7 cellular contexts compared by ENCODE assay signal in the genomic region with DNA sequence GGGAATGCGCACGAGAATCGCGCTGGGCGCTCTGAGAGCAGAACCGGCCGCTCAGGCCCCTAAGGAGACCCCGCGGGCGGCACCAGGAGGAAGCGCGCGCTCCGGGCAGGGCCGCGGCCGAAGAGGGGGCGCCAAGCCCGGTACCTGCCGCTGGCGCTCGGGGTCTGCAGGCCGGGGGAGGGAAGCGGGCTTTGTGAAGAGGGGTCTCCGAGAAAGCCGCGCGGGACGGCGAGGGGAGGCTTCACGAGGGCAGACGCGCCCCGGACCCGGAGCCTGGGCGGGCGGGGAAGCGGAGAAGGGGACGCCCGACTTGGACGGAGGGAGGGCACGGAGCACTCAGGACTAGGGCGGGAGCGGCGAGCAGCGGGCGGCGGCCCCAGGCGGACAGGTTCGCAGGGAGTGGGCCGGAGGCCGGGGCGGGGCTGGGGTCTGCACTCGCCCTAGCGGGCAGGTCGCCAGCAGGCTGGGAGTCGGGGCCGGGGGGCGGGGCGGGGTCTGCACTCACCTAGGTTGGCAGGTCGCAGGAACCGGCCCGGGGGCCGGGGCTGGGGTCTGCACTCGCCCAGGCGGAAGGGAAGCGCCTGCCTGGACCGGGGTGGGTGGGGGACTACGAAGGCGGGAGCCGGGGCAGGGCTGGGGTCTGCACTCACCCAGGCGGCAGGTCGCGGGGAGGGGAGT. TPM values are rescaled to one million over a fixed set of nuclear protein-coding genes. Genes with fewer than 3 reads are reported as not detected.
DNase-seq lines count a peak whose midpoint lies in the region; ATAC-seq and TF ChIP-seq lines count a peak whose summit lies in the region.

No MANE protein-coding gene starts in this region.

- peak overlapping the region; percentile 93 for H3K4me2 ChIP-seq in Loucy (ENCODE audit: low read depth, low read length, poor library complexity, severe bottlenecking)

- peaks cover 9% of the 10 kb centered on the region for H4K20me1 ChIP-seq in Loucy (ENCODE audit: insufficient read depth, low read length, poor library complexity, severe bottlenecking)

- H3K4me3 ChIP-seq in Loucy (ENCODE audit: low read length, poor library complexity, severe bottlenecking) (peak overlapping the region; percentile 77), psoas muscle (peak overlapping the region; percentile 85)

- no peak overlapping the region for H2AFZ ChIP-seq in Loucy (ENCODE audit: low read length)

- peak; percentile 34 for DNase-seq in activated naive CD8-positive, alpha-beta T cell treated with anti-CD3 and anti-CD28 coated beads, Interleukin-2, amount 50 U/mL, for 24 hours
- DNase-seq in left ventricle myocardium superior, result peak; percentile 65
- DNase-seq in psoas muscle, result peak; percentile 58 to 76
- DNase-seq in Ammon's horn (ENCODE audit: low spot score), result no peak

- H3K4me1 Mint-ChIP-seq in activated naive CD8-positive, alpha-beta T cell treated with anti-CD3 and anti-CD28 coated beads, Interleukin-2, amount 50 U/mL, for 24 hours, result peaks cover 50% of the 10 kb centered on the region

- H3K9ac ChIP-seq in Loucy (ENCODE audit: low read depth, low read length, poor library complexity, severe bottlenecking), result peak overlapping the region; percentile 89

- peaks cover 52% of the 10 kb centered on the region for H3K79me2 ChIP-seq in Loucy (ENCODE audit: insufficient read depth, low read length)

- 1 to 2% (median 2%) methylated on average over 58 to 74 of the region's 74 CpGs for WGBS in psoas muscle, 3 donors

- H3F3A ChIP-seq in Loucy (ENCODE audit: low read depth), result peaks cover 16% of the 10 kb centered on the region; the same call in 1 of the 2 replicates

- H3K9me2 ChIP-seq in Loucy (replicated peaks; ENCODE audit: low read depth, low read length), result no peaks in the 10 kb centered on the region

- peaks cover 15% of the 10 kb centered on the region for H3K36me3 Mint-ChIP-seq in activated naive CD8-positive, alpha-beta T cell treated with anti-CD3 and anti-CD28 coated beads, Interleukin-2, amount 50 U/mL, for 24 hours (ENCODE audit: low read depth)

- H3K27me3 Mint-ChIP-seq in activated naive CD8-positive, alpha-beta T cell treated with anti-CD3 and anti-CD28 coated beads, Interleukin-2, amount 50 U/mL, for 24 hours, result no peaks in the 10 kb centered on the region

- H3K9me3 Mint-ChIP-seq in activated naive CD8-positive, alpha-beta T cell treated with anti-CD3 and anti-CD28 coated beads, Interleukin-2, amount 50 U/mL, for 24 hours, result no peaks in the 10 kb centered on the region

- peak overlapping the region; percentile 99 for H3K27ac ChIP-seq in psoas muscle

- peak overlapping the region; percentile 100 for H3K4me3 Mint-ChIP-seq in activated naive CD8-positive, alpha-beta T cell treated with anti-CD3 and anti-CD28 coated beads, Interleukin-2, amount 50 U/mL, for 24 hours

- ATAC-seq in GM18511 (IDR thresholded peaks at IDR 0.05; ENCODE audit: unreplicated experiment), result peak; percentile 1
- no peak for ATAC-seq in activated naive CD8-positive, alpha-beta T cell treated with anti-CD3 and anti-CD28 coated beads, Interleukin-2, amount 50 U/mL, for 24 hours
- peak; percentile 30 for ATAC-seq in left ventricle myocardium superior
- ATAC-seq in psoas muscle, result peak; percentile 17 to 42 (median 32)
- no peak for ATAC-seq in HG02571 (IDR thresholded peaks at IDR 0.05; ENCODE audit: unreplicated experiment)

- H3K36me3 ChIP-seq in Loucy (ENCODE audit: insufficient read depth, low read length), result no peaks in the 10 kb centered on the region
- peaks cover 0 to 12% of the 10 kb centered on the region in 2 donors for H3K36me3 ChIP-seq in psoas muscle (ENCODE audit: insufficient read depth in 1 of 2, low read depth in 1 of 2)

- H3K27me3 ChIP-seq in Loucy (ENCODE audit: insufficient read depth, low read length, poor library complexity, severe bottlenecking) (no peaks in the 10 kb centered on the region), psoas muscle (ENCODE audit: insufficient read depth in 3 of 3, low read length in 2 of 3) (no peaks in the 10 kb centered on the region)

- H3K27ac Mint-ChIP-seq in activated naive CD8-positive, alpha-beta T cell treated with anti-CD3 and anti-CD28 coated beads, Interleukin-2, amount 50 U/mL, for 24 hours, result peak overlapping the region; percentile 95

- H3K4me1 ChIP-seq in Loucy (ENCODE audit: insufficient read depth, low read length, poor library complexity, severe bottlenecking) (peaks cover 49% of the 10 kb centered on the region), psoas muscle (peaks cover 23% of the 10 kb centered on the region)

- intact Hi-C loops in left ventricle myocardium superior (cut with micrococcal nuclease) (no loop called here), psoas muscle (cut with DNase I) (loop anchor here in 1 of 2 donors (2.0 to 5.0 kb wide), 2 partner anchors 34 to 46 kb away; no protein-coding TSS in a partner anchor)

- no peaks in the 10 kb centered on the region for H3K9me3 ChIP-seq in Loucy (ENCODE audit: insufficient read depth, low read depth, low read length)
- H3K9me3 ChIP-seq in psoas muscle, result no peaks in the 10 kb centered on the region

- TF ChIP-seq CTCF in Loucy (conservative IDR thresholded peaks at IDR 0.05; ENCODE audit: low read length) (no peak), psoas muscle (IDR thresholded peaks at IDR 0.05) (no peak)

RNA-seq across cellular contexts. Expression of gene ESYT2, which starts 0.8 kb away (rescaled TPM):
- total RNA-seq in left ventricle myocardium superior (44.3 TPM), psoas muscle (10 to 100 TPM; 35.9 to 63.4 (median 54.1) TPM)
- polyA plus RNA-seq in psoas muscle, result 10 to 100 TPM; 27.5 to 44.0 (median 28.5) TPM

RNA-seq across cellular contexts. Expression of gene DYNC2I1, which starts 27.9 kb away (rescaled TPM):
- total RNA-seq in left ventricle myocardium superior (32.3 TPM), psoas muscle (10 to 100 TPM; 11.1 to 23.6 (median 18.2) TPM)
- 10 to 100 TPM in 2 of 3 donors, 1 to 10 TPM in 1; 9.7 to 18.1 (median 10.0) TPM for polyA plus RNA-seq in psoas muscle

Comparison
In these comparisons a context has a peak if more than half of its experiments do, and no peak if none do; other contexts are left out.
1. ATAC-seq: peak in GM18511 (single experiment), left ventricle myocardium superior (single experiment) and psoas muscle (4 of 4); none in activated naive CD8-positive, alpha-beta T cell treated with anti-CD3 and anti-CD28 coated beads, Interleukin-2, amount 50 U/mL, for 24 hours (single experiment) and HG02571 (single experiment).